1 cellular context compared by ENCODE assay signal in the genomic region with DNA sequence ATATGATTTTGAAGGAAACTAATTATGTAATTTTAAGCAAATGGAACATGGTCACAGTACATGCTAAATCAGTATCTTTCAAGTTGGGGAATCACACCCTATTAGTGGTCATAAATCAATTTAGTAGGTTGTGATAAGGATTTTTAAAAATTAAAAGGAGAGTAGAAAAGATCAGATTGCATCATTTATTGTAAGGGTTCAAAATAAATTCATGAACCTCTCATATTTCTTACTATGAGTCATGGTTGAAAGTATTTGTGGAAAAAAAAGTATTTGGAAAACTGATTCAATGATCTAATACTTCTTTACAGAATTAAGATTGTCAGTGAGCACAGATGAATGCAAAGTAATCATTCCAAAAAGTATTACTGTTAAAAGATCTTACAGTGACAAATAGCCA.
A peak's percentile ranks its signal among the peaks of the same experiment; 100 is the strongest.
TF ChIP-seq lines count a peak whose summit lies in the region.

No MANE protein-coding gene starts in this region.

TF ChIP-seq in endothelial cell of umbilical vein, 7 proteins besides CTCF, POLR2A, EP300 and RAD21:
- no peak for TF ChIP-seq MYC (IDR thresholded peaks at IDR 0.05; ENCODE audit: low read depth, low read length)
- TF ChIP-seq POLR2AphosphoS5 (IDR thresholded peaks at IDR 0.05; ENCODE audit: insufficient read depth, low read depth, low read length) = no peak
- peak; percentile 49 for TF ChIP-seq JUN (IDR thresholded peaks at IDR 0.05; ENCODE audit: borderline replicate concordance, insufficient read depth, insufficient read length, low read depth)
- TF ChIP-seq EZH2 (IDR thresholded peaks at IDR 0.05; ENCODE audit: borderline replicate concordance, low read depth, low read length, severe bottlenecking) = no peak
- TF ChIP-seq, protein P1, sequence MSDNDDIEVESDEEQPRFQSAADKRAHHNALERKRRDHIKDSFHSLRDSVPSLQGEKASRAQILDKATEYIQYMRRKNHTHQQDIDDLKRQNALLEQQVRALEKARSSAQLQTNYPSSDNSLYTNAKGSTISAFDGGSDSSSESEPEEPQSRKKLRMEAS (IDR thresholded peaks at IDR 0.05; ENCODE audit: insufficient read depth, insufficient read length) = no peak
- no peak for TF ChIP-seq GATA2 (IDR thresholded peaks at IDR 0.05; ENCODE audit: insufficient read depth, insufficient read length, low read depth, low read length)
- peak; percentile 67 for TF ChIP-seq FOS (IDR thresholded peaks at IDR 0.05; ENCODE audit: borderline replicate concordance, insufficient read depth, low read length)
